ENCODE assay signal across 19 cellular contexts in genomic region chr10:69242037-69242843, GRCh38.
"Had no signal": no experiment of that assay in that cellular context is flagged by ENCODE, and none has a peak within 500 bp of the region (broad histone marks: within the 10 kb centered on the region; RNA-seq: fewer than 3 reads in every experiment).

No MANE protein-coding gene starts in this region.

- H3K27me3 Mint-ChIP-seq: activated T-helper 17 cell treated with anti-CD3 and anti-CD28 coated beads, Interleukin-2, amount 50 U/mL, for 72 hours; effector memory CD8-positive, alpha-beta T cell; naive thymus-derived CD8-positive, alpha-beta T cell; stimulated activated naive CD8-positive, alpha-beta T cell treated with anti-CD3 and anti-CD28 coated beads, Interleukin-15, Interleukin-2, amounts not matched to agents 100 ng/mL and 50 ng/mL, for 24 hours had no signal

- H3K4me3 ChIP-seq: body of pancreas, lung, right lobe of liver, testis had no signal

- H3K4me1 Mint-ChIP-seq: activated T-helper 17 cell treated with anti-CD3 and anti-CD28 coated beads, Interleukin-2, amount 50 U/mL, for 72 hours had no signal

- H3K27ac Mint-ChIP-seq: activated naive CD4-positive, alpha-beta T cell treated with anti-CD3 and anti-CD28 coated beads, Interleukin-2, amount 10 ng/mL, durations not matched to agents 7 days and 5 days; activated T-helper 17 cell treated with anti-CD3 and anti-CD28 coated beads, Interleukin-2, amount 50 U/mL, for 72 hours; effector memory CD8-positive, alpha-beta T cell; naive thymus-derived CD8-positive, alpha-beta T cell; progenitor cell of endocrine pancreas; stimulated activated naive CD8-positive, alpha-beta T cell treated with anti-CD3 and anti-CD28 coated beads, Interleukin-15, Interleukin-2, amounts not matched to agents 100 ng/mL and 50 ng/mL, for 24 hours had no signal

- H3K9me3 Mint-ChIP-seq: activated naive CD4-positive, alpha-beta T cell treated with anti-CD3 and anti-CD28 coated beads, Interleukin-2, amount 10 ng/mL, durations not matched to agents 7 days and 5 days; activated T-helper 17 cell treated with anti-CD3 and anti-CD28 coated beads, Interleukin-2, amount 50 U/mL, for 72 hours; effector memory CD8-positive, alpha-beta T cell; naive thymus-derived CD8-positive, alpha-beta T cell; stimulated activated naive CD8-positive, alpha-beta T cell treated with anti-CD3 and anti-CD28 coated beads, Interleukin-15, Interleukin-2, amounts not matched to agents 100 ng/mL and 50 ng/mL, for 24 hours had no signal

- DNase-seq: activated CD4-positive, alpha-beta T cell treated with anti-CD3 and anti-CD28 coated beads for 4 hours; activated naive CD4-positive, alpha-beta T cell treated with anti-CD3 and anti-CD28 coated beads, Interleukin-2, amount 10 ng/mL, durations not matched to agents 7 days and 5 days; activated T-cell treated with anti-CD3 and anti-CD28 coated beads for 4 hours; body of pancreas; effector memory CD8-positive, alpha-beta T cell; left colon; naive thymus-derived CD8-positive, alpha-beta T cell; right lobe of liver; stimulated activated CD4-positive, alpha-beta T cell treated with anti-CD3 and anti-CD28 coated beads, Interleukin-12 subunit alpha, Interleukin-12 subunit beta, amount 100 ng/mL, for 4 hours; stimulated activated CD4-positive, alpha-beta T cell treated with anti-CD3 and anti-CD28 coated beads, Interleukin-2, amount 100 ng/mL, for 48 hours; stimulated activated CD8-positive, alpha-beta memory T cell treated with anti-CD3 and anti-CD28 coated beads, Interleukin-4, amount 100 ng/mL, for 48 hours; SW 1271; testis had no signal

- ATAC-seq: activated T-helper 17 cell treated with anti-CD3 and anti-CD28 coated beads, Interleukin-2, amount 50 U/mL, for 72 hours; body of pancreas; effector memory CD8-positive, alpha-beta T cell; left colon; naive thymus-derived CD8-positive, alpha-beta T cell; right lobe of liver had no signal

- H3K9me3 ChIP-seq: body of pancreas, neutrophil, right lobe of liver, testis had no signal

- H3K36me3 ChIP-seq: neutrophil, right lobe of liver had no signal

- H3K4me3 Mint-ChIP-seq: activated naive CD4-positive, alpha-beta T cell treated with anti-CD3 and anti-CD28 coated beads, Interleukin-2, amount 10 ng/mL, durations not matched to agents 7 days and 5 days; activated T-helper 17 cell treated with anti-CD3 and anti-CD28 coated beads, Interleukin-2, amount 50 U/mL, for 72 hours; effector memory CD8-positive, alpha-beta T cell; naive thymus-derived CD8-positive, alpha-beta T cell; stimulated activated naive CD8-positive, alpha-beta T cell treated with anti-CD3 and anti-CD28 coated beads, Interleukin-15, Interleukin-2, amounts not matched to agents 100 ng/mL and 50 ng/mL, for 24 hours had no signal

- H3K36me3 Mint-ChIP-seq: activated naive CD4-positive, alpha-beta T cell treated with anti-CD3 and anti-CD28 coated beads, Interleukin-2, amount 10 ng/mL, durations not matched to agents 7 days and 5 days had no signal

- H3K27ac ChIP-seq: body of pancreas, epithelial cell of prostate, neutrophil, right lobe of liver, testis had no signal

- H3K4me1 ChIP-seq: body of pancreas, right lobe of liver, testis had no signal

- H3K27me3 ChIP-seq: body of pancreas, neutrophil, right lobe of liver, testis had no signal
